ENCODE assay signal across 15 cellular contexts in genomic region chr14:95481391-95482022, GRCh38. TPM values are rescaled to one million over a fixed set of nuclear protein-coding genes. Genes with fewer than 3 reads are reported as not detected.
DNase-seq lines count a peak whose midpoint lies in the region; ATAC-seq and TF ChIP-seq lines count a peak whose summit lies in the region.
"Had no signal": no experiment of that assay in that cellular context is flagged by ENCODE, and none has a peak within 500 bp of the region (broad histone marks: within the 10 kb centered on the region; RNA-seq: fewer than 3 reads in every experiment).

No MANE protein-coding gene starts in this region.

- TF ChIP-seq CTCF in stomach (IDR thresholded peaks at IDR 0.05), result no peak
- no peak for TF ChIP-seq CTCF in lower leg skin (IDR thresholded peaks at IDR 0.05)

- TF ChIP-seq POLR2A in stomach (IDR thresholded peaks at IDR 0.05), result no peak
- no peak for TF ChIP-seq POLR2A in lower leg skin (IDR thresholded peaks at IDR 0.05)

- CTCF ChIA-PET in activated CD8-positive, alpha-beta memory T cell treated with anti-CD3 and anti-CD28 coated beads, Interleukin-2, amount 10 ng/mL, durations not matched to agents 7 days and 5 days (lab: Charles Lee), result no interaction called here

- WGBS in stomach, 5 donors, result 88 to 91% (median 89%) methylated on average over 13 to 18 of the region's 18 CpGs
- 69 to 81% methylated on average over 14 to 18 of the region's 18 CpGs for WGBS in lower leg skin, 2 donors

- ATAC-seq in activated CD8-positive, alpha-beta memory T cell treated with anti-CD3 and anti-CD28 coated beads, Interleukin-2, amount 10 ng/mL, durations not matched to agents 7 days and 5 days, result no peak
- no peak for ATAC-seq in T-helper 17 cell
- ATAC-seq in HG02973 (IDR thresholded peaks at IDR 0.05; ENCODE audit: unreplicated experiment), result no peak

- no peaks in the 10 kb centered on the region for H3K27me3 Mint-ChIP-seq in activated CD8-positive, alpha-beta memory T cell treated with anti-CD3 and anti-CD28 coated beads, Interleukin-2, amount 10 ng/mL, durations not matched to agents 7 days and 5 days
- no peaks in the 10 kb centered on the region for H3K27me3 Mint-ChIP-seq in T-helper 17 cell

- no peaks in the 10 kb centered on the region for H3K9me3 Mint-ChIP-seq in activated CD8-positive, alpha-beta memory T cell treated with anti-CD3 and anti-CD28 coated beads, Interleukin-2, amount 10 ng/mL, durations not matched to agents 7 days and 5 days (ENCODE audit: low read depth)
- H3K9me3 Mint-ChIP-seq: type B pancreatic cell had no signal

- H3K9me3 ChIP-seq in T-helper 17 cell (ENCODE audit: control insufficient read depth, low read length, poor library complexity, severe bottlenecking), result no peaks in the 10 kb centered on the region
- no peaks in the 10 kb centered on the region for H3K9me3 ChIP-seq in stomach
- H3K9me3 ChIP-seq: colonic mucosa had no signal

- H3K36me3 ChIP-seq in stomach, result no peaks in the 10 kb centered on the region
- H3K36me3 ChIP-seq: colonic mucosa had no signal

- H3K4me3 ChIP-seq in stomach (no peak overlapping the region), lower leg skin (ENCODE audit: low read depth, poor library complexity, severe bottlenecking) (no peak overlapping the region)
- H3K4me3 ChIP-seq: colonic mucosa, lung had no signal

- H3K4me3 Mint-ChIP-seq in activated CD8-positive, alpha-beta memory T cell treated with anti-CD3 and anti-CD28 coated beads, Interleukin-2, amount 10 ng/mL, durations not matched to agents 7 days and 5 days, result no peak overlapping the region
- H3K4me3 Mint-ChIP-seq in T-helper 17 cell, result no peak overlapping the region
- H3K4me3 Mint-ChIP-seq: type B pancreatic cell had no signal

- peaks cover 14% of the 10 kb centered on the region for H3K36me3 Mint-ChIP-seq in activated CD8-positive, alpha-beta memory T cell treated with anti-CD3 and anti-CD28 coated beads, Interleukin-2, amount 10 ng/mL, durations not matched to agents 7 days and 5 days
- H3K36me3 Mint-ChIP-seq in T-helper 17 cell (ENCODE audit: low read depth), result no peaks in the 10 kb centered on the region
- H3K36me3 Mint-ChIP-seq: type B pancreatic cell had no signal

- no peak for DNase-seq in activated CD8-positive, alpha-beta memory T cell treated with anti-CD3 and anti-CD28 coated beads, Interleukin-2, amount 10 ng/mL, durations not matched to agents 7 days and 5 days
- no peak for DNase-seq in activated CD8-positive, alpha-beta memory T cell treated with anti-CD3 and anti-CD28 coated beads, Interleukin-2, amount 50 U/mL, for 48 hours
- DNase-seq in T-helper 17 cell (no peak), fibroblast of gingiva (ENCODE audit: low read depth) (peak; percentile 40), stomach (no peak), lower leg skin (ENCODE audit: low spot score in 2 of 2) (no peak), NCI-H1930 (lab: John Stamatoyannopoulos, UW) (no peak)
- DNase-seq: amygdala, colonic mucosa, DMS79, KG1, NCI-H1436 treated with DMSO at 0.1 percent for 48 hours had no signal

- H3K27ac ChIP-seq in stomach, result peak overlapping the region in 3 of 5 donors; percentile 4 to 85 (median 50)
- H3K27ac ChIP-seq: colonic mucosa had no signal

- peaks cover 24 to 61% (median 41%) of the 10 kb centered on the region in 4 donors for H3K4me1 ChIP-seq in stomach

- no peaks in the 10 kb centered on the region for H3K27me3 ChIP-seq in stomach
- H3K27me3 ChIP-seq: colonic mucosa had no signal

- H3K4me1 Mint-ChIP-seq in activated CD8-positive, alpha-beta memory T cell treated with anti-CD3 and anti-CD28 coated beads, Interleukin-2, amount 10 ng/mL, durations not matched to agents 7 days and 5 days, result peaks cover 35% of the 10 kb centered on the region
- H3K4me1 Mint-ChIP-seq in T-helper 17 cell, result peaks cover 56% of the 10 kb centered on the region

- H3K27ac Mint-ChIP-seq in activated CD8-positive, alpha-beta memory T cell treated with anti-CD3 and anti-CD28 coated beads, Interleukin-2, amount 10 ng/mL, durations not matched to agents 7 days and 5 days, result peak overlapping the region; percentile 62
- peak overlapping the region; percentile 100 for H3K27ac Mint-ChIP-seq in T-helper 17 cell
- H3K27ac Mint-ChIP-seq: type B pancreatic cell had no signal

- TF ChIP-seq EP300 in stomach (IDR thresholded peaks at IDR 0.05), result no peak

- intact Hi-C loops in stomach (cut with DNase I; ENCODE audit: low total_unique reads), result no loop called here
- intact Hi-C loops in lower leg skin (cut with DNase I; ENCODE audit: low total_unique reads), result no loop called here

RNA-seq across cellular contexts. Expression of gene SYNE3, which starts 34.9 kb away (rescaled TPM):
- total RNA-seq in activated CD8-positive, alpha-beta memory T cell treated with anti-CD3 and anti-CD28 coated beads, Interleukin-2, amount 10 ng/mL, durations not matched to agents 7 days and 5 days, result 10 to 100 TPM; 65.8 to 81.6 TPM
- total RNA-seq in T-helper 17 cell, result 10 to 100 TPM; 59.6 to 64.8 TPM
- 10 to 100 TPM in 3 of 5 donors, 1 to 10 TPM in 2; 4.6 to 85.2 (median 10.8) TPM for total RNA-seq in stomach
- polyA plus RNA-seq in stomach, result 1 to 10 TPM in 1 of 3 donors, under 1 TPM in 2; 0.58 to 1.2 (median 0.76) TPM
- 10 to 100 TPM; 13.8 to 26.2 (median 15.2) TPM for total RNA-seq in lower leg skin

RNA-seq across cellular contexts. Expression of gene GLRX5, which starts 53.3 kb away (rescaled TPM):
- 10 to 100 TPM; 36.4 to 48.5 TPM for total RNA-seq in activated CD8-positive, alpha-beta memory T cell treated with anti-CD3 and anti-CD28 coated beads, Interleukin-2, amount 10 ng/mL, durations not matched to agents 7 days and 5 days
- total RNA-seq in T-helper 17 cell (10 to 100 TPM; 14.8 to 17.7 TPM), stomach (100 to 1,000 TPM in 1 of 5 donors, 10 to 100 TPM in 4; 29.5 to 316 (median 38.4) TPM), lower leg skin (10 to 100 TPM; 26.4 to 34.6 (median 33.9) TPM)
- polyA plus RNA-seq in stomach, result 10 to 100 TPM; 40.3 to 49.9 (median 40.6) TPM
